ENCODE assay signal across 13 cellular contexts in the genomic region with DNA sequence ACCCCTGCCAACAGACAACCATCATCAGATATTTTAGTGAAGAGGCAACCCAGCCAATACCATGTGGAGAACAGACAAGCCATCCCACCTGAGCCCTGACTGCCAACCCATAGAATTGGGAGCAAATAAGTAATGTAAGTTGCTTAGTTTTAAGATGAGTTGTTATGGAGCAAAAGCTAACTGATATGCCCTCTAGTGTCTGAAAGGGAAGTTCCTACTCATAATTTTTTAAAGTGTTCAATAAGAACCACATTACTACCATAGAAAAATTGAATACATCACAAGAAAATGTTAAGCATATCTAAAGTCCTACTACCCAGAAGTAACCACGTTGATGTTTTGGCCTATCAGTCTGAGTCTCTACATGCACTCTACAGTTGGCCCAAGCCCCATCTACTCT. TPM values are rescaled to one million over a fixed set of nuclear protein-coding genes. Genes with fewer than 3 reads are reported as not detected.
DNase-seq lines count a peak whose midpoint lies in the region; ATAC-seq, FAIRE-seq and TF ChIP-seq lines count a peak whose summit lies in the region.
"Had no signal": no experiment of that assay in that cellular context is flagged by ENCODE, and none has a peak within 500 bp of the region (broad histone marks: within the 10 kb centered on the region; RNA-seq: fewer than 3 reads in every experiment).

No MANE protein-coding gene starts in this region.

- no peaks in the 10 kb centered on the region for H3K27me3 ChIP-seq in A673 (replicated peaks; ENCODE audit: insufficient read depth, low read depth, low read length, poor library complexity)
- H3K27me3 ChIP-seq in OCI-LY3 (ENCODE audit: low read depth, low read length), result no peaks in the 10 kb centered on the region
- no peaks in the 10 kb centered on the region for H3K27me3 ChIP-seq in fibroblast of lung (ENCODE audit: control insufficient read depth, insufficient read depth, low read length)

- POLR2A ChIA-PET in A673 (lab: Charles Lee; ENCODE audit: low non-redundant PET), result no interaction called here

- H3K36me3 ChIP-seq in A673 (ENCODE audit: insufficient read depth, low read length, poor library complexity, severe bottlenecking) (no peaks in the 10 kb centered on the region), OCI-LY3 (replicated peaks; ENCODE audit: low read depth, low read length) (no peaks in the 10 kb centered on the region), fibroblast of lung (ENCODE audit: control insufficient read depth, insufficient read depth, low read length) (no peaks in the 10 kb centered on the region)

- H4K20me1 ChIP-seq in OCI-LY3 (ENCODE audit: insufficient read depth, low read length) (no peaks in the 10 kb centered on the region), fibroblast of lung (ENCODE audit: control insufficient read depth, extremely low read depth, insufficient read depth, low read length) (no peaks in the 10 kb centered on the region)

- ATAC-seq in HG02623 (IDR thresholded peaks at IDR 0.05; ENCODE audit: unreplicated experiment), result no peak

- no peaks in the 10 kb centered on the region for H3K4me1 ChIP-seq in A673 (ENCODE audit: insufficient read depth, low read length, poor library complexity, severe bottlenecking)
- H3K4me1 ChIP-seq in OCI-LY3 (ENCODE audit: low read length), result peaks cover 5% of the 10 kb centered on the region
- H3K4me1 ChIP-seq in fibroblast of lung (ENCODE audit: control insufficient read depth, extremely low read depth, insufficient read depth, low read length), result no peaks in the 10 kb centered on the region

- H3K4me2 ChIP-seq in OCI-LY3 (ENCODE audit: low read length) (no peak overlapping the region), fibroblast of lung (ENCODE audit: extremely low read depth, insufficient read depth, low read length) (no peak overlapping the region)

- DNase-seq in A673 (ENCODE audit: low spot score) (peak; percentile 15), GM12892 (ENCODE audit: insufficient read length) (no peak), fibroblast of lung (ENCODE audit: low read depth in 2 of 2) (peak in 1 of 2 donors; percentile 26), HUDEP-2 (lab: John Stamatoyannopoulos, UW; ENCODE audit: unreplicated experiment in 76 of 76) (no peak), NCI-H1436 treated with DMSO at 0.1 percent for 48 hours (lab: John Stamatoyannopoulos, UW) (no peak)
- DNase-seq in NK-92 treated with Interleukin-12 subunit alpha and Interleukin-12 subunit beta, amount 100 ng/mL, for 24 hours (lab: John Stamatoyannopoulos, UW), result no peak
- DNase-seq: activated gamma-delta T cell; CD8-positive, alpha-beta memory T cell; nephron progenitor cell; stimulated activated CD4-positive, alpha-beta T cell treated with anti-CD3 and anti-CD28 coated beads, Interleukin-4, amount 100 ng/mL, for 1 hour had no signal

- TF ChIP-seq POLR2A in GM12892 (IDR thresholded peaks at IDR 0.05; ENCODE audit: low read depth, low read length), result no peak

- BruUV-seq in A673 (replicated peaks; lab: Mats Ljungman, UMichigan), result no TSS peak

- CTCF ChIA-PET in A673 (lab: Charles Lee), result interaction anchor here (1.0 to 1.5 kb wide), 2 partner anchors 14 to 15 kb away, joined by 3 read pairs; no protein-coding TSS in a partner anchor

- intact Hi-C loops in A673 (cut with micrococcal nuclease; ENCODE audit: unreplicated experiment), result no loop called here

- TF ChIP-seq CTCF in A673 (conservative IDR thresholded peaks at IDR 0.05; ENCODE audit: low read depth, low read length) (peak; percentile 53), OCI-LY3 (IDR thresholded peaks at IDR 0.05; ENCODE audit: low read depth, low read length) (peak; percentile 54), fibroblast of lung (conservative IDR thresholded peaks at IDR 0.05 in 1 of 2, IDR thresholded peaks at IDR 0.05 in 1 of 2; ENCODE audit: low read depth in 1 of 2, low read length in 2 of 2) (peak; percentile 22 to 30)

- no peak overlapping the region for H3K27ac ChIP-seq in A673 (ENCODE audit: low read depth, low read length, poor library complexity, severe bottlenecking)
- no peak overlapping the region for H3K27ac ChIP-seq in OCI-LY3 (ENCODE audit: low read length)
- no peak overlapping the region for H3K27ac ChIP-seq in fibroblast of lung (ENCODE audit: insufficient read depth, low read length)

- H3K9ac ChIP-seq in OCI-LY3 (ENCODE audit: low read length) (no peak overlapping the region), fibroblast of lung (ENCODE audit: insufficient read depth, low read length) (no peak overlapping the region)

- H2AFZ ChIP-seq in OCI-LY3 (ENCODE audit: low read depth, low read length), result no peak overlapping the region
- H2AFZ ChIP-seq in fibroblast of lung (ENCODE audit: low read length), result no peak overlapping the region

- peak; percentile 81 for FAIRE-seq in GM12892 (lab: Jason Lieb, UNC)
- FAIRE-seq: RCC 7860 had no signal

- no peaks in the 10 kb centered on the region for H3K9me3 ChIP-seq in A673 (ENCODE audit: low read depth, low read length, poor library complexity, severe bottlenecking)
- H3K9me3 ChIP-seq in OCI-LY3 (ENCODE audit: insufficient read depth, low read length), result no peaks in the 10 kb centered on the region
- H3K9me3 ChIP-seq in fibroblast of lung (ENCODE audit: control insufficient read depth, insufficient read depth, low read depth, low read length), result no peaks in the 10 kb centered on the region

- no peak overlapping the region for H3K4me3 ChIP-seq in A673 (ENCODE audit: low read depth, low read length, poor library complexity, severe bottlenecking)
- H3K4me3 ChIP-seq in OCI-LY3 (ENCODE audit: low read length), result no peak overlapping the region
- no peak overlapping the region for H3K4me3 ChIP-seq in fibroblast of lung (replicated peaks in 1 of 4; ENCODE audit: control extremely low read depth in 1 of 4, insufficient read depth in 1 of 4, low read depth in 3 of 4, low read length in 4 of 4)

- H3K79me2 ChIP-seq in OCI-LY3 (ENCODE audit: low read length) (no peaks in the 10 kb centered on the region), fibroblast of lung (ENCODE audit: control insufficient read depth, insufficient read depth, low read length) (no peaks in the 10 kb centered on the region)

RNA-seq across cellular contexts. Expression of a gene that starts 50.8 kb away (rescaled TPM):
- total RNA-seq in A673 (2021), result 28.2 and 31.0 TPM in 2 replicates
- polyA plus RNA-seq in GM12892 (2012; ENCODE audit: missing spikeins), result 7.9 TPM
- total RNA-seq in fibroblast of lung, result 5.9 and 7.3 TPM in 2 replicates
- polyA plus RNA-seq in fibroblast of lung, result 17.8 and 22.7 TPM in 2 replicates
- polyA plus RNA-seq in fibroblast of lung (2012), result 13.2 and 13.4 TPM in 2 replicates
- 2.1 and 6.0 TPM in 2 replicates for polyA minus RNA-seq in fibroblast of lung (ENCODE audit: low replicate concordance)
